1 cellular context compared by ENCODE assay signal in the genomic region with DNA sequence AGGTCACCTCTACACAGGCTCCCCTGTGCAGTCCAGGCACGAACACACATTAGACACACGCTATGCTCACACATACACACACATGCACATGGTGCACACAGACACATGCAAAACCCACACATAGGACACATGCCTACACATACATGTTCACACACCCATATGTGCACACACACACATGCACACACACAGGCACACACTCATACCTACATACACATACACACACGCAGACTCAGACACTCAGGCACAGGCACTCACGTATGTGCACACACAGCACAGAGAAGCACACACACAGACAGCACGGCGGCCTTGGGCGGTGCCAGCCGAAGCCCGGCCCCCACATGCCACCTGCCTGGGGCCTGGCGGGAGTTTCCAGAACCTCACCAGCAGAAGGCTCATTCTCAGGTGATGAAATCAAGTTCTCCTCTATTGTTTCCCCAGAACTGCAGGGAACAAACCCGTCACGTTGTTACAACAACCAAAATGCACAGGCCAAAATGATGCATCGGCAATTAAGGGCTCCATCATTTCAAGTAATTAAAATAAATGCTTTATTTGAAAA.
TF ChIP-seq lines count a peak whose summit lies in the region.

No MANE protein-coding gene starts in this region.

TF ChIP-seq in K562, 482 proteins besides CTCF, POLR2A, EP300 and RAD21 (continued from another document):
- TF ChIP-seq, protein P1, sequence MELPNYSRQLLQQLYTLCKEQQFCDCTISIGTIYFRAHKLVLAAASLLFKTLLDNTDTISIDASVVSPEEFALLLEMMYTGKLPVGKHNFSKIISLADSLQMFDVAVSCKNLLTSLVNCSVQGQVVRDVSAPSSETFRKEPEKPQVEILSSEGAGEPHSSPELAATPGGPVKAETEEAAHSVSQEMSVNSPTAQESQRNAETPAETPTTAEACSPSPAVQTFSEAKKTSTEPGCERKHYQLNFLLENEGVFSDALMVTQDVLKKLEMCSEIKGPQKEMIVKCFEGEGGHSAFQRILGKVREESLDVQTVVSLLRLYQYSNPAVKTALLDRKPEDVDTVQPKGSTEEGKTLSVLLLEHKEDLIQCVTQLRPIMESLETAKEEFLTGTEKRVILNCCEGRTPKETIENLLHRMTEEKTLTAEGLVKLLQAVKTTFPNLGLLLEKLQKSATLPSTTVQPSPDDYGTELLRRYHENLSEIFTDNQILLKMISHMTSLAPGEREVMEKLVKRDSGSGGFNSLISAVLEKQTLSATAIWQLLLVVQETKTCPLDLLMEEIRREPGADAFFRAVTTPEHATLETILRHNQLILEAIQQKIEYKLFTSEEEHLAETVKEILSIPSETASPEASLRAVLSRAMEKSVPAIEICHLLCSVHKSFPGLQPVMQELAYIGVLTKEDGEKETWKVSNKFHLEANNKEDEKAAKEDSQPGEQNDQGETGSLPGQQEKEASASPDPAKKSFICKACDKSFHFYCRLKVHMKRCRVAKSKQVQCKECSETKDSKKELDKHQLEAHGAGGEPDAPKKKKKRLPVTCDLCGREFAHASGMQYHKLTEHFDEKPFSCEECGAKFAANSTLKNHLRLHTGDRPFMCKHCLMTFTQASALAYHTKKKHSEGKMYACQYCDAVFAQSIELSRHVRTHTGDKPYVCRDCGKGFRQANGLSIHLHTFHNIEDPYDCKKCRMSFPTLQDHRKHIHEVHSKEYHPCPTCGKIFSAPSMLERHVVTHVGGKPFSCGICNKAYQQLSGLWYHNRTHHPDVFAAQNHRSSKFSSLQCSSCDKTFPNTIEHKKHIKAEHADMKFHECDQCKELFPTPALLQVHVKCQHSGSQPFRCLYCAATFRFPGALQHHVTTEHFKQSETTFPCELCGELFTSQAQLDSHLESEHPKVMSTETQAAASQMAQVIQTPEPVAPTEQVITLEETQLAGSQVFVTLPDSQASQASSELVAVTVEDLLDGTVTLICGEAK (IDR thresholded peaks at IDR 0.05): no peak
- TF ChIP-seq, protein P1 (CRISPR knock-in tag; IDR thresholded peaks at IDR 0.05): peak; percentile 19; the same call in 1 of the 2 replicates
TF ChIP-seq in K562: peak in this region for 36.
